In the genomic region with DNA sequence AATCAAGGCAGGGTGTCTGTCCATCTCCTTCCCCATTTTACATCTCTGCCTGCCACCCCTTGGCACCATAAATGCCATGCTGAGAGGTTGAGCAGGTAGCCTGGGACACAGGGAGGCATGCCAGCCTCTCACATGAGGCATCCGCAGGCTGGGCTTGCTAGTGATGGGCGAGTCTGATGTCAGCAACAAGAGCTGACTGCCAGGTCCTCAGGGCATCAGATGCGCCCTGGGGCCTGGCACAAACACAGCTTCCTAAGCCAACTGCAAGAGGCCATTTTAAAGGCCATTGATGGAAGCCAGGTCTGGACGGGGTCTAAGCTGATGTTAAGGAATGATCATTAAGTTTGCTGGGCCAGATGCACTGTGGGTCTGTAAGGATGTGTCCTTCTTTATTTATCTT, we compare ENCODE assay signal across 18 cellular contexts. TPM values are rescaled to one million over a fixed set of nuclear protein-coding genes. Genes with fewer than 3 reads are reported as not detected.
DNase-seq lines count a peak whose midpoint lies in the region; ATAC-seq and TF ChIP-seq lines count a peak whose summit lies in the region.
"Had no signal": no experiment of that assay in that cellular context is flagged by ENCODE, and none has a peak within 500 bp of the region (broad histone marks: within the 10 kb centered on the region; RNA-seq: fewer than 3 reads in every experiment).

No MANE protein-coding gene starts in this region.

- TF ChIP-seq POLR2A in heart left ventricle (IDR thresholded peaks at IDR 0.05) (no peak), thyroid gland (IDR thresholded peaks at IDR 0.05) (no peak)

- H3K9me3 ChIP-seq in heart left ventricle: no peaks in the 10 kb centered on the region
- H3K9me3 ChIP-seq in neuronal stem cell (replicated peaks in 1 of 2; ENCODE audit: control insufficient read depth in 2 of 2, insufficient read depth in 1 of 2, low read depth in 1 of 2, low read length in 2 of 2): peaks cover 0 to 4% of the 10 kb centered on the region in 2 donors
- H3K9me3 ChIP-seq in thyroid gland: no peaks in the 10 kb centered on the region
- H3K9me3 ChIP-seq: A549, BE2C had no signal

- no peak overlapping the region for H3K4me2 ChIP-seq in neuronal stem cell (ENCODE audit: insufficient read depth, low read length, poor library complexity, severe bottlenecking)
- H3K4me2 ChIP-seq: A549; BLaER1 treated with 17β-estradiol and CSF1 and Interleukin-3, amounts not matched to agents 10 nM and 100 nM; GM23338 had no signal

- peak overlapping the region; percentile 98 for H4K8ac ChIP-seq in neuronal stem cell (ENCODE audit: low read depth, low read length)

- no peaks in the 10 kb centered on the region for H3K27me3 ChIP-seq in heart left ventricle
- H3K27me3 ChIP-seq in neuronal stem cell (ENCODE audit: control insufficient read depth in 3 of 3, insufficient read depth in 3 of 3, low read depth in 1 of 3, low read length in 3 of 3): no peaks in the 10 kb centered on the region
- no peaks in the 10 kb centered on the region for H3K27me3 ChIP-seq in thyroid gland
- H3K27me3 ChIP-seq: BE2C; BLaER1 treated with 17β-estradiol and CSF1 and Interleukin-3, amounts not matched to agents 10 nM and 100 nM had no signal

- intact Hi-C loops in heart left ventricle (cut with DNase I) (no loop called here), Right ventricle myocardium inferior (cut with DNase I) (no loop called here), thyroid gland (cut with DNase I) (no loop called here)

- no peak overlapping the region for H3K9ac ChIP-seq in neuronal stem cell (ENCODE audit: low read depth, low read length, poor library complexity)
- H3K9ac ChIP-seq: BLaER1 treated with 17β-estradiol and CSF1 and Interleukin-3, amounts not matched to agents 10 nM and 100 nM had no signal

- no peak overlapping the region for H2BK120ac ChIP-seq in neuronal stem cell (ENCODE audit: low read depth, low read length)

- peaks cover 0 to 2% (median 0%) of the 10 kb centered on the region in 9 donors for H3K36me3 ChIP-seq in heart left ventricle
- H3K36me3 ChIP-seq in neuronal stem cell (replicated peaks in 1 of 2; ENCODE audit: control insufficient read depth in 2 of 2, insufficient read depth in 2 of 2, low read length in 2 of 2): peaks cover 0 to 3% of the 10 kb centered on the region in 2 donors
- H3K36me3 ChIP-seq in thyroid gland: no peaks in the 10 kb centered on the region
- H3K36me3 ChIP-seq: BE2C; BLaER1 treated with 17β-estradiol and CSF1 and Interleukin-3, amounts not matched to agents 10 nM and 100 nM had no signal

- DNase-seq in heart left ventricle (peak in 2 of 5 donors; percentile 38 to 58), Right ventricle myocardium inferior (ENCODE audit: missing footprints) (no peak), cerebellum (ENCODE audit: low spot score) (peak; percentile 26), neuronal stem cell (ENCODE audit: low spot score) (no peak), thyroid gland (peak; percentile 34 to 47), C1 segment of cervical spinal cord (lab: John Stamatoyannopoulos, UW) (no peak), dermis blood vessel endothelial cell (no peak)
- DNase-seq: 8988T; ACHN; AML-193; BE2C; CD4-positive, alpha-beta memory T cell; COR-L47; DMS79 treated with DMSO at 0.1 percent for 48 hours; GF-D8 had no signal

- no peak overlapping the region for H3K4ac ChIP-seq in neuronal stem cell (ENCODE audit: low read length)

- peaks cover 0 to 26% (median 4%) of the 10 kb centered on the region in 12 donors for H3K4me1 ChIP-seq in heart left ventricle
- H3K4me1 ChIP-seq in neuronal stem cell (ENCODE audit: control insufficient read depth in 2 of 2, insufficient read depth in 1 of 2, low read depth in 1 of 2, low read length in 2 of 2): peaks cover 7 to 13% of the 10 kb centered on the region in 2 donors
- peaks cover 43 to 59% of the 10 kb centered on the region in 2 donors for H3K4me1 ChIP-seq in thyroid gland
- H3K4me1 ChIP-seq: BE2C had no signal

- H3K79me1 ChIP-seq in neuronal stem cell (ENCODE audit: low read depth, low read length): no peaks in the 10 kb centered on the region

- H3K4me3 ChIP-seq in heart left ventricle (no peak overlapping the region), neuronal stem cell (ENCODE audit: low read length in 2 of 2) (no peak overlapping the region), thyroid gland (replicated peaks in 1 of 3) (no peak overlapping the region)
- H3K4me3 ChIP-seq: A549; BLaER1 treated with 17β-estradiol and CSF1 and Interleukin-3, amounts not matched to agents 10 nM and 100 nM; GM23338 had no signal

- H3K23ac ChIP-seq in neuronal stem cell (ENCODE audit: low read depth, low read length, poor library complexity): no peak overlapping the region

- H2BK5ac ChIP-seq in neuronal stem cell (ENCODE audit: low read length): no peak overlapping the region

- no peak overlapping the region for H4K91ac ChIP-seq in neuronal stem cell (ENCODE audit: low read depth, low read length, poor library complexity)

- H2AFZ ChIP-seq in neuronal stem cell (ENCODE audit: low read length): no peak overlapping the region
- H2AFZ ChIP-seq: GM23338 had no signal

- no peak for TF ChIP-seq CTCF in heart left ventricle (IDR thresholded peaks at IDR 0.05)
- TF ChIP-seq CTCF in thyroid gland (IDR thresholded peaks at IDR 0.05): no peak

- peak overlapping the region; percentile 50 for H3K18ac ChIP-seq in neuronal stem cell (ENCODE audit: low read length)

- no peak overlapping the region for H2BK15ac ChIP-seq in neuronal stem cell (ENCODE audit: low read length)

- H3K27ac ChIP-seq in heart left ventricle (no peak overlapping the region), neuronal stem cell (replicated peaks; ENCODE audit: low read length) (no peak overlapping the region), thyroid gland (peak overlapping the region; percentile 22 to 25 (median 22))
- H3K27ac ChIP-seq: A549; BLaER1 treated with 17β-estradiol and CSF1 and Interleukin-3, amounts not matched to agents 10 nM and 100 nM had no signal

- WGBS in heart left ventricle, 4 donors: 39 to 67% (median 62%) methylated on average over 4 of the region's 4 CpGs
- no CpG with 5 or more reads among the region's 4 CpGs for WGBS in neuronal stem cell (ENCODE audit: extremely low coverage in 2 of 2, insufficient read length in 2 of 2, insufficient replicate concordance in 1 of 2), 2 donors
- WGBS in thyroid gland, 2 donors: 88 to 89% methylated on average over 3 to 4 of the region's 4 CpGs

- no peak overlapping the region for H3K14ac ChIP-seq in neuronal stem cell (ENCODE audit: low read length)

- ATAC-seq in heart left ventricle (peak; percentile 25 to 42 (median 32)), Right ventricle myocardium inferior (no peak)
- ATAC-seq: GM23338 had no signal

- H2BK12ac ChIP-seq in neuronal stem cell (ENCODE audit: low read length): no peak overlapping the region

- H2AK5ac ChIP-seq in neuronal stem cell (ENCODE audit: low read depth, low read length): peak overlapping the region; percentile 71

RNA-seq across cellular contexts. Expression of a gene that starts 34.6 kb away (rescaled TPM):
- 100 to 1,000 TPM in 3 of 9 donors, 10 to 100 TPM in 6; 65.7 to 120 (median 90.5) TPM for total RNA-seq in heart left ventricle
- 100 to 1,000 TPM in 1 of 2 donors, 10 to 100 TPM in 1; 45.8 to 132 TPM for polyA plus RNA-seq in heart left ventricle
- 99.3 TPM for total RNA-seq in Right ventricle myocardium inferior
- total RNA-seq in cerebellum: 2.6 TPM
- polyA plus RNA-seq in neuronal stem cell (2013, experiment 1 of 2): 4.1 TPM
- 4.0 TPM for polyA plus RNA-seq in neuronal stem cell (2013, experiment 2 of 2)
- 100 to 1,000 TPM; 130 to 361 (median 183) TPM for total RNA-seq in thyroid gland
- 0.17 and 0.28 TPM in 2 replicates for total RNA-seq in dermis blood vessel endothelial cell
- total RNA-seq: CD4-positive, alpha-beta memory T cell had no signal
- polyA plus RNA-seq: CD4-positive, alpha-beta memory T cell had no signal

Comparison
In these comparisons a context has a peak if more than half of its experiments do, and no peak if none do; other contexts are left out.
1. DNase-seq: peak in cerebellum (single experiment) and thyroid gland (2 of 2); none in Right ventricle myocardium inferior (single experiment), neuronal stem cell (single experiment), C1 segment of cervical spinal cord (0 of 14) and dermis blood vessel endothelial cell (single experiment).
2. H3K27ac ChIP-seq: peak in thyroid gland (3 of 3); none in heart left ventricle (0 of 12) and neuronal stem cell (single experiment).
3. RNA of a gene that starts 34.6 kb away (total RNA-seq): 130 to 361 TPM in thyroid gland, 99.3 TPM in Right ventricle myocardium inferior (single experiment) and 65.7 to 120 TPM in heart left ventricle; 2.6 TPM in cerebellum (single experiment) and 0.17 to 0.28 TPM in dermis blood vessel endothelial cell; every median in the first group is over 10 times any median in the second.